18 cellular contexts compared by ENCODE assay signal in genomic region chr12:91273542-91273941, GRCh38.
DNase-seq lines count a peak whose midpoint lies in the region; ATAC-seq and TF ChIP-seq lines count a peak whose summit lies in the region.
"Had no signal": no experiment of that assay in that cellular context is flagged by ENCODE, and none has a peak within 500 bp of the region (broad histone marks: within the 10 kb centered on the region; RNA-seq: fewer than 3 reads in every experiment).

No MANE protein-coding gene starts in this region.

- peaks cover 2% of the 10 kb centered on the region for H3K79me1 ChIP-seq in trophoblast cell (ENCODE audit: low read length)

- H3K4me2 ChIP-seq in hepatocyte (peak overlapping the region; percentile 60), trophoblast cell (ENCODE audit: low read length) (no peak overlapping the region)

- H3K4me3 Mint-ChIP-seq in activated T-helper 17 cell treated with anti-CD3 and anti-CD28 coated beads, Interleukin-2, amount 50 U/mL, for 72 hours = no peak overlapping the region

- H4K12ac ChIP-seq in trophoblast cell (ENCODE audit: low read depth, low read length) = no peak overlapping the region

- no peak overlapping the region for H3K27ac Mint-ChIP-seq in activated T-helper 17 cell treated with anti-CD3 and anti-CD28 coated beads, Interleukin-2, amount 50 U/mL, for 72 hours

- H2AFZ ChIP-seq in hepatocyte (peak overlapping the region; percentile 4), trophoblast cell (ENCODE audit: insufficient read depth, low read length, poor library complexity) (peak overlapping the region; percentile 41)

- H3K18ac ChIP-seq in trophoblast cell (ENCODE audit: low read length) = no peak overlapping the region

- H3K9me2 ChIP-seq in hepatocyte (replicated peaks; ENCODE audit: insufficient read depth) = no peaks in the 10 kb centered on the region

- peak; percentile 64 for ATAC-seq in Right ventricle myocardium inferior
- ATAC-seq in activated T-helper 17 cell treated with anti-CD3 and anti-CD28 coated beads, Interleukin-2, amount 50 U/mL, for 72 hours (replicated peaks) = no peak
- ATAC-seq: K562, SK-N-SH treated with all-trans-retinoic acid at 6 μM for 48 hours had no signal

- H3K4ac ChIP-seq in trophoblast cell (ENCODE audit: low read depth, low read length) = no peak overlapping the region

- H3K79me2 ChIP-seq in hepatocyte = no peaks in the 10 kb centered on the region
- no peaks in the 10 kb centered on the region for H3K79me2 ChIP-seq in trophoblast cell (ENCODE audit: control insufficient read depth, insufficient read depth, low read length, poor library complexity)

- H4K8ac ChIP-seq in trophoblast cell (ENCODE audit: low read depth, low read length) = no peak overlapping the region

- H3K4me1 ChIP-seq in hepatocyte (ENCODE audit: insufficient read depth) (peaks cover 12% of the 10 kb centered on the region), trophoblast cell (ENCODE audit: control insufficient read depth in 1 of 2, insufficient read depth in 2 of 2, low read length in 2 of 2) (no peaks in the 10 kb centered on the region)

- H3K4me3 ChIP-seq in hepatocyte = no peak overlapping the region
- no peak overlapping the region for H3K4me3 ChIP-seq in trophoblast cell (ENCODE audit: low read depth, low read length)
- H3K4me3 ChIP-seq: K562 had no signal

- intact Hi-C loops in Right ventricle myocardium inferior (cut with DNase I) (loop anchor here (5.0 kb wide), 1 partner anchor 91 kb away; the partner anchor contains the start of gene DCN), cardiac septum (cut with DNase I) (no loop called here)

- H3K27ac ChIP-seq in hepatocyte (peak overlapping the region; percentile 52), trophoblast cell (ENCODE audit: low read depth, low read length) (no peak overlapping the region)

- DNase-seq in Right ventricle myocardium inferior (ENCODE audit: missing footprints) (no peak), cardiac septum (ENCODE audit: low spot score) (no peak), hepatocyte (ENCODE audit: low spot score) (no peak), trophoblast cell (peak in 1 of 2 donors; percentile 23), cerebellar cortex (ENCODE audit: low spot score) (no peak), mesenteric fat pad (ENCODE audit: low spot score) (no peak), GM13976 (ENCODE audit: low spot score) (no peak)
- DNase-seq: 8988T; activated effector memory CD4-positive, alpha-beta T cell treated with Interleukin-2 at 50 U/mL for 16 hours; C1 segment of cervical spinal cord; DMS53; GOT3; NCI-H1417; NCI-H446 treated with DMSO at 0.1 percent for 48 hours; stimulated activated CD4-positive, alpha-beta T cell treated with anti-CD3 and anti-CD28 coated beads, Interleukin-12 subunit alpha, Interleukin-12 subunit beta, amount 100 ng/mL, for 4 hours had no signal

- TF ChIP-seq CTCF in hepatocyte (IDR thresholded peaks at IDR 0.05; ENCODE audit: poor library complexity) (no peak), GM13976 (IDR thresholded peaks at IDR 0.05; ENCODE audit: borderline replicate concordance, control extremely low read depth, extremely low read depth, insufficient read depth, missing control alignments) (no peak)

- no peaks in the 10 kb centered on the region for H3K9me3 Mint-ChIP-seq in activated T-helper 17 cell treated with anti-CD3 and anti-CD28 coated beads, Interleukin-2, amount 50 U/mL, for 72 hours

- H2AK5ac ChIP-seq in trophoblast cell (ENCODE audit: low read length) = no peak overlapping the region

- H3K9ac ChIP-seq in trophoblast cell (ENCODE audit: low read length) = no peak overlapping the region

- no peak overlapping the region for H4K91ac ChIP-seq in trophoblast cell (ENCODE audit: low read depth, low read length)

- H3K36me3 Mint-ChIP-seq in activated T-helper 17 cell treated with anti-CD3 and anti-CD28 coated beads, Interleukin-2, amount 50 U/mL, for 72 hours (ENCODE audit: low read depth) = no peaks in the 10 kb centered on the region

- no peaks in the 10 kb centered on the region for H3K4me1 Mint-ChIP-seq in activated T-helper 17 cell treated with anti-CD3 and anti-CD28 coated beads, Interleukin-2, amount 50 U/mL, for 72 hours

- H3K27me3 Mint-ChIP-seq in activated T-helper 17 cell treated with anti-CD3 and anti-CD28 coated beads, Interleukin-2, amount 50 U/mL, for 72 hours = peaks cover 25% of the 10 kb centered on the region

- no peak overlapping the region for H3K14ac ChIP-seq in trophoblast cell (ENCODE audit: low read length)

- H3K36me3 ChIP-seq in hepatocyte (replicated peaks; ENCODE audit: insufficient read depth, low read depth) (no peaks in the 10 kb centered on the region), trophoblast cell (ENCODE audit: control insufficient read depth in 1 of 2, insufficient read depth in 2 of 2, low read length in 2 of 2) (no peaks in the 10 kb centered on the region)

- H3K23ac ChIP-seq in trophoblast cell (ENCODE audit: low read length) = no peak overlapping the region

- peak overlapping the region; percentile 43 for H2BK120ac ChIP-seq in trophoblast cell (ENCODE audit: insufficient read depth, low read length, poor library complexity)

- H2BK5ac ChIP-seq in trophoblast cell (ENCODE audit: low read depth, low read length, poor library complexity) = no peak overlapping the region

- WGBS in hepatocyte (ENCODE audit: low lambda C conversion rate, missing lambda C conversion rate) = 46% methylated on average over 5 of the region's 5 CpGs
- no CpG with 5 or more reads among the region's 5 CpGs for WGBS in trophoblast cell (ENCODE audit: extremely low coverage, insufficient coverage, insufficient read length)

- no peaks in the 10 kb centered on the region for H4K20me1 ChIP-seq in hepatocyte (ENCODE audit: insufficient read depth, poor library complexity, severe bottlenecking)

- no peaks in the 10 kb centered on the region for H3K27me3 ChIP-seq in hepatocyte
- no peaks in the 10 kb centered on the region for H3K27me3 ChIP-seq in trophoblast cell (ENCODE audit: insufficient read depth, low read length)

- H3K9me3 ChIP-seq in hepatocyte (ENCODE audit: low read depth) (no peaks in the 10 kb centered on the region), trophoblast cell (ENCODE audit: insufficient read depth, low read depth, low read length) (no peaks in the 10 kb centered on the region)

- H2BK12ac ChIP-seq in trophoblast cell (ENCODE audit: low read length) = peak overlapping the region; percentile 64

- in situ Hi-C loops in GM13976 (cut with MboI; ENCODE audit: low sequenced_read_pairs, unreplicated experiment) = no loop called here
